23 cellular contexts compared by ENCODE assay signal in the genomic region with DNA sequence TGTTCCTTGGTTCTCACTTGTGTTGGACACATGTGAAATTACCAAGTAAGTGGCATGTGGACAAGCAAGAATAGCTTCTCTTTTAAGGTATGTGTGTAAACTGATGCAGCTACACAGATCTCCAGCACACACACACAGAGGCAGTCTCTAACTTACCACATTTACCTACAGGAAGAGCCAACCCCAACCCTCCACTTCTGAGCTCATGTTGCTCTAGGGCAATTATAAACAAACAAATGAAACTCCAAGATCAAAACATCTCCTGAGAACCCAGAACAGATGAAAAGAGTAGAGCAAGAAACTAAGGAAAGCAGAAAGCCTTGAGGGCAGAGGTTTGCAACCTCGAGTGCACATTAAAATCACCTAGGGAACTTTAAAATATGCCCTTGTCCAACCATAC. TPM values are rescaled to one million over a fixed set of nuclear protein-coding genes. Genes with fewer than 3 reads are reported as not detected.
"Had no signal": no experiment of that assay in that cellular context is flagged by ENCODE, and none has a peak within 500 bp of the region (broad histone marks: within the 10 kb centered on the region; RNA-seq: fewer than 3 reads in every experiment).

No MANE protein-coding gene starts in this region.

- H3K36me3 Mint-ChIP-seq: natural killer cell; neural progenitor cell; stimulated activated effector memory CD8-positive, alpha-beta T cell treated with anti-CD3 and anti-CD28 coated beads, Interleukin-12 subunit alpha, Interleukin-12 subunit beta, amount 100 ng/mL, for 72 hours had no signal

- ATAC-seq: esophagus mucosa; gastrocnemius medialis; left ventricle myocardium superior; lower lobe of right lung; natural killer cell; right cardiac atrium; stimulated activated effector memory CD8-positive, alpha-beta T cell treated with anti-CD3 and anti-CD28 coated beads, Interleukin-12 subunit alpha, Interleukin-12 subunit beta, amount 100 ng/mL, for 72 hours; upper lobe of right lung had no signal

- H3K4me1 ChIP-seq: gastrocnemius medialis, lower lobe of right lung, neural progenitor cell, prostate gland, sigmoid colon, tibial nerve, upper lobe of right lung, uterus had no signal

- H3K9me3 Mint-ChIP-seq: natural killer cell; stimulated activated effector memory CD8-positive, alpha-beta T cell treated with anti-CD3 and anti-CD28 coated beads, Interleukin-12 subunit alpha, Interleukin-12 subunit beta, amount 100 ng/mL, for 72 hours had no signal

- H3K36me3 ChIP-seq: gastrocnemius medialis, lower lobe of right lung, neural progenitor cell, prostate gland, sigmoid colon, thoracic aorta, tibial nerve, upper lobe of right lung, uterus had no signal

- DNase-seq: effector CD8-positive, alpha-beta T cell; foreskin fibroblast; gastrocnemius medialis; left ventricle myocardium superior; lower lobe of right lung; natural killer cell; right cardiac atrium; sigmoid colon; stimulated activated CD4-positive, alpha-beta T cell treated with anti-CD3 and anti-CD28 coated beads, Interleukin-2, amount 100 ng/mL, for 24 hours; stimulated activated CD4-positive, alpha-beta T cell treated with anti-CD3 and anti-CD28 coated beads, Interleukin-4, amount 100 ng/mL, for 24 hours; stimulated activated naive CD4-positive, alpha-beta T cell treated with Interleukin-2 at 50 U/mL for 16 hours; upper lobe of right lung; uterus had no signal

- H3K27me3 ChIP-seq: gastrocnemius medialis, neural progenitor cell, tibial nerve, upper lobe of right lung, uterus had no signal

- H3K9me3 ChIP-seq: gastrocnemius medialis, lower lobe of right lung, prostate gland, sigmoid colon, thoracic aorta, tibial nerve, upper lobe of right lung, uterus had no signal

- H3K79me2 ChIP-seq: parathyroid adenoma had no signal

- H3K4me1 Mint-ChIP-seq: endodermal cell; natural killer cell; neural progenitor cell; stimulated activated effector memory CD8-positive, alpha-beta T cell treated with anti-CD3 and anti-CD28 coated beads, Interleukin-12 subunit alpha, Interleukin-12 subunit beta, amount 100 ng/mL, for 72 hours had no signal

- H3K4me3 ChIP-seq: gastrocnemius medialis, lower lobe of right lung, neural progenitor cell, prostate gland, sigmoid colon, thoracic aorta, tibial nerve, upper lobe of right lung, uterus had no signal

- H3K4me2 ChIP-seq: neural progenitor cell had no signal

- H2AFZ ChIP-seq: neural progenitor cell, parathyroid adenoma had no signal

- H3K4me3 Mint-ChIP-seq: endodermal cell; natural killer cell; neural progenitor cell; stimulated activated effector memory CD8-positive, alpha-beta T cell treated with anti-CD3 and anti-CD28 coated beads, Interleukin-12 subunit alpha, Interleukin-12 subunit beta, amount 100 ng/mL, for 72 hours had no signal

- H3K27ac ChIP-seq: epithelial cell of prostate, gastrocnemius medialis, lower lobe of right lung, neural progenitor cell, parathyroid adenoma, prostate gland, sigmoid colon, thoracic aorta, tibial nerve, upper lobe of right lung, uterus had no signal

- H3K9ac ChIP-seq: neural progenitor cell, parathyroid adenoma had no signal

- H3K27ac Mint-ChIP-seq: endodermal cell; natural killer cell; stimulated activated effector memory CD8-positive, alpha-beta T cell treated with anti-CD3 and anti-CD28 coated beads, Interleukin-12 subunit alpha, Interleukin-12 subunit beta, amount 100 ng/mL, for 72 hours had no signal

RNA-seq across cellular contexts. Expression of a gene that starts 16.0 kb away (rescaled TPM):
- total RNA-seq: myocyte, natural killer cell had no signal
